ENCODE assay signal across 12 cellular contexts in the genomic region with DNA sequence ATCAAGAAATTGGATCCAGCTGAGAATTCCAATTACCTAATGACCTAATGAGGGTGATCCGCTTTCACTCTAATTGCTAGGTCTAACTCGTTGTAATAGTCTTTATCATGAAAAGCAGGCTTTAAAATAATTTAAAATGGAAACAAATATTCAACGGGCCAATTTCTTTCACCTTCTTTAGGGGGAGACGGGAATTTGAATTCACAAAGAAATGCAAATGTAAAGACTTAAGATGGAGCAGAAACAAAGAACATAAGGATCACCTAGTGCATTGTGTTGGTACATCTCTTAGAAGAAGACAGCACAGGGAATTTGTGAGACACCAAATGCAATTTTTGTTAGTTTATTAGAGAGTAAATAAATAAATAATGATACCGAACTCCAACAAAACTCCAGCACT. TPM values are rescaled to one million over a fixed set of nuclear protein-coding genes. Genes with fewer than 3 reads are reported as not detected.
A peak's percentile ranks its signal among the peaks of the same experiment; 100 is the strongest.
DNase-seq lines count a peak whose midpoint lies in the region; ATAC-seq and TF ChIP-seq lines count a peak whose summit lies in the region.
"Had no signal": no experiment of that assay in that cellular context is flagged by ENCODE, and none has a peak within 500 bp of the region (broad histone marks: within the 10 kb centered on the region; RNA-seq: fewer than 3 reads in every experiment).

No MANE protein-coding gene starts in this region.

- H3K4me3 Mint-ChIP-seq in glutamatergic neuron (ENCODE audit: unreplicated experiment) (peak overlapping the region; percentile 86), progenitor cell of endocrine pancreas (ENCODE audit: low read depth) (peak overlapping the region; percentile 84)
- H3K4me3 Mint-ChIP-seq in stimulated activated effector memory CD8-positive, alpha-beta T cell treated with anti-CD3 and anti-CD28 coated beads, Interleukin-12 subunit alpha, Interleukin-12 subunit beta, amount 100 ng/mL, for 72 hours, result no peak overlapping the region
- H3K4me3 Mint-ChIP-seq: CD8-positive, alpha-beta T cell had no signal

- TF ChIP-seq CTCF in glutamatergic neuron (IDR thresholded peaks at IDR 0.05; ENCODE audit: partially characterized antibody, unreplicated experiment) (no peak), progenitor cell of endocrine pancreas (IDR thresholded peaks at IDR 0.05; ENCODE audit: unreplicated experiment) (no peak)

- peaks cover 14% of the 10 kb centered on the region; the same call in 1 of the 2 replicates for H3K4me1 ChIP-seq in ES-I3 (ENCODE audit: insufficient read depth, low read length)

- H3K36me3 Mint-ChIP-seq in glutamatergic neuron (ENCODE audit: unreplicated experiment) (no peaks in the 10 kb centered on the region), progenitor cell of endocrine pancreas (ENCODE audit: insufficient read depth) (no peaks in the 10 kb centered on the region)
- no peaks in the 10 kb centered on the region for H3K36me3 Mint-ChIP-seq in stimulated activated effector memory CD8-positive, alpha-beta T cell treated with anti-CD3 and anti-CD28 coated beads, Interleukin-12 subunit alpha, Interleukin-12 subunit beta, amount 100 ng/mL, for 72 hours
- H3K36me3 Mint-ChIP-seq: CD8-positive, alpha-beta T cell had no signal

- H3K27me3 Mint-ChIP-seq in glutamatergic neuron (ENCODE audit: unreplicated experiment), result peaks cover 25% of the 10 kb centered on the region
- H3K27me3 Mint-ChIP-seq in progenitor cell of endocrine pancreas, result peaks cover 36% of the 10 kb centered on the region

- H3K9me3 ChIP-seq in ES-I3 (ENCODE audit: control insufficient read depth, insufficient read depth, low read length), result no peaks in the 10 kb centered on the region

- peak; percentile 48 for DNase-seq in NCI-H1105 treated with DMSO at 0.1 percent for 48 hours (lab: John Stamatoyannopoulos, UW)
- DNase-seq in glutamatergic neuron, result no peak
- no peak for DNase-seq in progenitor cell of endocrine pancreas (ENCODE audit: low spot score, unreplicated experiment)
- DNase-seq in stimulated activated effector memory CD8-positive, alpha-beta T cell treated with anti-CD3 and anti-CD28 coated beads, Interleukin-12 subunit alpha, Interleukin-12 subunit beta, amount 100 ng/mL, for 72 hours (ENCODE audit: low spot score in 2 of 2), result no peak
- DNase-seq in NCI-H2227 treated with DMSO at 0.1 percent for 48 hours (lab: John Stamatoyannopoulos, UW), result no peak
- no peak for DNase-seq in AG08396 (ENCODE audit: low spot score)
- no peak for DNase-seq in HCEC 1CT
- DNase-seq: CD8-positive, alpha-beta T cell; NCI-H1436; PC-9 had no signal

- peak overlapping the region; percentile 85 for H3K27ac Mint-ChIP-seq in glutamatergic neuron (ENCODE audit: unreplicated experiment)
- no peak overlapping the region for H3K27ac Mint-ChIP-seq in progenitor cell of endocrine pancreas
- H3K27ac Mint-ChIP-seq in stimulated activated effector memory CD8-positive, alpha-beta T cell treated with anti-CD3 and anti-CD28 coated beads, Interleukin-12 subunit alpha, Interleukin-12 subunit beta, amount 100 ng/mL, for 72 hours, result no peak overlapping the region
- H3K27ac Mint-ChIP-seq: CD8-positive, alpha-beta T cell had no signal

- H3K36me3 ChIP-seq in ES-I3 (ENCODE audit: insufficient read depth, low read length), result no peaks in the 10 kb centered on the region

- ATAC-seq in stimulated activated effector memory CD8-positive, alpha-beta T cell treated with anti-CD3 and anti-CD28 coated beads, Interleukin-12 subunit alpha, Interleukin-12 subunit beta, amount 100 ng/mL, for 72 hours, result no peak
- ATAC-seq: CD8-positive, alpha-beta T cell had no signal

- H3K9ac ChIP-seq in ES-I3 (ENCODE audit: low read depth, low read length), result peak overlapping the region; percentile 92

- H3K4me1 Mint-ChIP-seq in glutamatergic neuron (ENCODE audit: low read depth, unreplicated experiment) (peaks cover 8% of the 10 kb centered on the region), progenitor cell of endocrine pancreas (ENCODE audit: low read depth) (peaks cover 13% of the 10 kb centered on the region)
- peaks cover 5% of the 10 kb centered on the region for H3K4me1 Mint-ChIP-seq in stimulated activated effector memory CD8-positive, alpha-beta T cell treated with anti-CD3 and anti-CD28 coated beads, Interleukin-12 subunit alpha, Interleukin-12 subunit beta, amount 100 ng/mL, for 72 hours

- H3K9me3 Mint-ChIP-seq in glutamatergic neuron (ENCODE audit: unreplicated experiment) (peaks cover 22% of the 10 kb centered on the region), progenitor cell of endocrine pancreas (ENCODE audit: low read depth) (no peaks in the 10 kb centered on the region)
- H3K9me3 Mint-ChIP-seq in stimulated activated effector memory CD8-positive, alpha-beta T cell treated with anti-CD3 and anti-CD28 coated beads, Interleukin-12 subunit alpha, Interleukin-12 subunit beta, amount 100 ng/mL, for 72 hours, result no peaks in the 10 kb centered on the region
- H3K9me3 Mint-ChIP-seq: CD8-positive, alpha-beta T cell had no signal

RNA-seq across cellular contexts. Expression of gene KCNN2, which starts 1.5 kb away (rescaled TPM):
- 2.3 TPM for total RNA-seq in glutamatergic neuron (ENCODE audit: unreplicated experiment)
- 1.5 and 2.0 TPM in 2 replicates for total RNA-seq in progenitor cell of endocrine pancreas
- total RNA-seq: CD8-positive, alpha-beta T cell; osteoblast; PC-9 had no signal
